ENCODE assay signal across 21 cellular contexts in genomic region chr14:61877050-61877390, GRCh38.
"Had no signal": no experiment of that assay in that cellular context is flagged by ENCODE, and none has a peak within 500 bp of the region (broad histone marks: within the 10 kb centered on the region; RNA-seq: fewer than 3 reads in every experiment).

No MANE protein-coding gene starts in this region.

- H3K4me3 Mint-ChIP-seq: activated B cell treated with CpG ODN at 0.5 μM for 24 hours; activated CD4-positive, alpha-beta T cell treated with anti-CD3 and anti-CD28 coated beads, Interleukin-2, amount 10 ng/mL, durations not matched to agents 7 days and 5 days; activated naive CD8-positive, alpha-beta T cell; mesothelial cell of epicardium; stimulated activated naive B cell treated with anti-CD40 and anti-IgM and Interleukin-4, amounts not matched to agents 10 μg/mL and 1 μg/mL and 100 μg/mL, for 72 hours; T-helper 17 cell had no signal

- H3K27me3 ChIP-seq: ovary had no signal

- H3K36me3 ChIP-seq: brain microvascular endothelial cell, ovary, tibial artery had no signal

- H3K27ac Mint-ChIP-seq: activated B cell treated with CpG ODN at 0.5 μM for 24 hours; activated CD4-positive, alpha-beta T cell treated with anti-CD3 and anti-CD28 coated beads, Interleukin-2, amount 10 ng/mL, durations not matched to agents 7 days and 5 days; activated naive CD8-positive, alpha-beta T cell; stimulated activated naive B cell treated with anti-CD40 and anti-IgM and Interleukin-4, amounts not matched to agents 10 μg/mL and 1 μg/mL and 100 μg/mL, for 72 hours; T-helper 17 cell had no signal

- H3K27ac ChIP-seq: brain microvascular endothelial cell, epithelial cell of prostate, ovary, skin epidermis, tibial artery had no signal

- H3K4me1 ChIP-seq: tibial artery had no signal

- DNase-seq: activated B cell treated with CpG ODN at 0.5 μM for 24 hours; activated CD4-positive, alpha-beta T cell treated with anti-CD3 and anti-CD28 coated beads, Interleukin-2, amount 10 ng/mL, durations not matched to agents 7 days and 5 days; activated CD8-positive, alpha-beta memory T cell treated with anti-CD3 and anti-CD28 coated beads for 24 hours; activated gamma-delta T cell treated with Interleukin-2 at 50 U/mL for 16 hours; amniotic stem cell; brain microvascular endothelial cell; cortex of kidney; effector memory CD4-positive, alpha-beta T cell; foreskin melanocyte; left cardiac atrium; ovary; stimulated activated CD4-positive, alpha-beta T cell treated with anti-CD3 and anti-CD28 coated beads, Interleukin-15, amount 100 ng/mL, for 24 hours; stimulated activated CD4-positive, alpha-beta T cell treated with anti-CD3 and anti-CD28 coated beads, Interleukin-4, amount 100 ng/mL, for 1 hour; stimulated activated naive B cell treated with anti-CD40 and anti-IgM and Interleukin-4, amounts not matched to agents 10 μg/mL and 1 μg/mL and 100 μg/mL, for 72 hours; T-helper 17 cell; tibial artery had no signal

- H3K36me3 Mint-ChIP-seq: activated naive CD8-positive, alpha-beta T cell; mesothelial cell of epicardium; stimulated activated naive B cell treated with anti-CD40 and anti-IgM and Interleukin-4, amounts not matched to agents 10 μg/mL and 1 μg/mL and 100 μg/mL, for 72 hours had no signal

- H3K4me1 Mint-ChIP-seq: activated CD4-positive, alpha-beta T cell treated with anti-CD3 and anti-CD28 coated beads, Interleukin-2, amount 10 ng/mL, durations not matched to agents 7 days and 5 days; T-helper 17 cell had no signal

- H3K4me3 ChIP-seq: lung, ovary, skin epidermis, tibial artery had no signal

- H3K9me3 ChIP-seq: ovary, tibial artery had no signal

- H3K9me3 Mint-ChIP-seq: activated B cell treated with CpG ODN at 0.5 μM for 24 hours; activated CD4-positive, alpha-beta T cell treated with anti-CD3 and anti-CD28 coated beads, Interleukin-2, amount 10 ng/mL, durations not matched to agents 7 days and 5 days had no signal
